ENCODE assay signal across 8 cellular contexts in genomic region chr15:74901612-74902063, GRCh38. TPM values are rescaled to one million over a fixed set of nuclear protein-coding genes. Genes with fewer than 3 reads are reported as not detected.
DNase-seq lines count a peak whose midpoint lies in the region; ATAC-seq and TF ChIP-seq lines count a peak whose summit lies in the region.

No MANE protein-coding gene starts in this region.

- in situ Hi-C loops in SK-MEL-5 (cut with HindIII; ENCODE audit: low pct_unique_long_range_greater_than_20kb, low sequenced_read_pairs), result no loop called here

- DNase-seq in CMK (ENCODE audit: low read depth), result peak; percentile 63
- DNase-seq in SK-MEL-5 (ENCODE audit: low read depth, low spot score), result peak; percentile 64
- DNase-seq in activated effector memory CD4-positive, alpha-beta T cell treated with anti-CD3 and anti-CD28 coated beads, Interleukin-2, amount 50 U/mL, for 16 hours, result peak; percentile 83
- DNase-seq in glutamatergic neuron, result peak; percentile 61
- DNase-seq in retinal pigment epithelial cell (ENCODE audit: low read depth), result no peak
- no peak for DNase-seq in DMS153 treated with DMSO at 0.1 percent for 48 hours (lab: John Stamatoyannopoulos, UW; ENCODE audit: unreplicated experiment)

- no peak overlapping the region for H3K4me3 Mint-ChIP-seq in glutamatergic neuron (ENCODE audit: unreplicated experiment)

- no peak overlapping the region for H3K27ac Mint-ChIP-seq in glutamatergic neuron (ENCODE audit: unreplicated experiment)

- TF ChIP-seq CTCF in glutamatergic neuron (IDR thresholded peaks at IDR 0.05; ENCODE audit: partially characterized antibody, unreplicated experiment), result peak; percentile 96
- peak; percentile 86 for TF ChIP-seq CTCF in retinal pigment epithelial cell (conservative IDR thresholded peaks at IDR 0.05; ENCODE audit: low read depth, low read length)

- H3K27me3 Mint-ChIP-seq in glutamatergic neuron (ENCODE audit: unreplicated experiment), result peaks cover 2% of the 10 kb centered on the region

- H3K36me3 Mint-ChIP-seq in glutamatergic neuron (ENCODE audit: unreplicated experiment), result peaks cover 4% of the 10 kb centered on the region

- ATAC-seq in HG03354 (IDR thresholded peaks at IDR 0.05; ENCODE audit: poor library complexity, severe bottlenecking, unreplicated experiment) (peak; percentile 53), HG03108 (IDR thresholded peaks at IDR 0.05; ENCODE audit: unreplicated experiment) (no peak)

- no peak overlapping the region for H3K4me3 ChIP-seq in retinal pigment epithelial cell (ENCODE audit: low read length)

- peaks cover 10% of the 10 kb centered on the region for H3K4me1 Mint-ChIP-seq in glutamatergic neuron (ENCODE audit: low read depth, unreplicated experiment)

- H3K9me3 Mint-ChIP-seq in glutamatergic neuron (ENCODE audit: unreplicated experiment), result peaks cover 12% of the 10 kb centered on the region

RNA-seq across cellular contexts. Expression of gene FAM219B, which starts 5.0 kb away (rescaled TPM):
- 38.4 and 41.2 TPM in 2 replicates for total RNA-seq in SK-MEL-5 (2014; rRNA removed; shearing (Covaris generic))
- polyA plus RNA-seq in SK-MEL-5 (2015; cell fraction: cytosol; rRNA removed), result 29.4 and 44.2 TPM in 2 replicates
- polyA plus RNA-seq in SK-MEL-5 (2015; cell fraction: nucleus; rRNA removed), result 143 and 182 TPM in 2 replicates
- total RNA-seq in glutamatergic neuron (ENCODE audit: unreplicated experiment), result 171 TPM

RNA-seq across cellular contexts. Expression of gene MPI, which starts 11.8 kb away (rescaled TPM):
- 70.2 and 93.5 TPM in 2 replicates for total RNA-seq in SK-MEL-5 (2014; rRNA removed; shearing (Covaris generic))
- 40.0 and 62.0 TPM in 2 replicates for polyA plus RNA-seq in SK-MEL-5 (2015; cell fraction: cytosol; rRNA removed)
- 60.3 and 84.5 TPM in 2 replicates for polyA plus RNA-seq in SK-MEL-5 (2015; cell fraction: nucleus; rRNA removed)
- 33.1 TPM for total RNA-seq in glutamatergic neuron (ENCODE audit: unreplicated experiment)

RNA-seq across cellular contexts. Expression of gene SCAMP2, which starts 28.5 kb away (rescaled TPM):
- total RNA-seq in SK-MEL-5 (2014; rRNA removed; shearing (Covaris generic)), result 14.2 and 24.4 TPM in 2 replicates
- polyA plus RNA-seq in SK-MEL-5 (2015; cell fraction: cytosol; rRNA removed), result 66.9 and 77.4 TPM in 2 replicates
- polyA plus RNA-seq in SK-MEL-5 (2015; cell fraction: nucleus; rRNA removed), result 35.4 and 37.2 TPM in 2 replicates
- total RNA-seq in glutamatergic neuron (ENCODE audit: unreplicated experiment), result 35.6 TPM

RNA-seq across cellular contexts. Expression of gene COX5A, which starts 36.2 kb away (rescaled TPM):
- 124 and 133 TPM in 2 replicates for total RNA-seq in SK-MEL-5 (2014; rRNA removed; shearing (Covaris generic))
- polyA plus RNA-seq in SK-MEL-5 (2015; cell fraction: cytosol; rRNA removed), result 314 and 318 TPM in 2 replicates
- polyA plus RNA-seq in SK-MEL-5 (2015; cell fraction: nucleus; rRNA removed), result 50.5 and 110 TPM in 2 replicates
- 219 TPM for total RNA-seq in glutamatergic neuron (ENCODE audit: unreplicated experiment)

RNA-seq across cellular contexts. Expression of gene RPP25, which starts 54.9 kb away (rescaled TPM):
- total RNA-seq in SK-MEL-5 (2014; rRNA removed; shearing (Covaris generic)), result 1.4 and 1.9 TPM in 2 replicates
- polyA plus RNA-seq in SK-MEL-5 (2015; cell fraction: cytosol; rRNA removed), result 0.94 and 1.3 TPM in 2 replicates
- 0.07 TPM in 1 of 2 replicates, not detected in the other for polyA plus RNA-seq in SK-MEL-5 (2015; cell fraction: nucleus; rRNA removed)
- total RNA-seq in glutamatergic neuron (ENCODE audit: unreplicated experiment), result 2.3 TPM

Comparison
In these comparisons a context has a peak if more than half of its experiments do, and no peak if none do; other contexts are left out.
1. DNase-seq: peak in CMK (single experiment), SK-MEL-5 (single experiment), activated effector memory CD4-positive, alpha-beta T cell treated with anti-CD3 and anti-CD28 coated beads, Interleukin-2, amount 50 U/mL, for 16 hours (single experiment) and glutamatergic neuron (single experiment); none in retinal pigment epithelial cell (single experiment) and DMS153 treated with DMSO at 0.1 percent for 48 hours (single experiment).